ENCODE assay signal across 9 cellular contexts in genomic region chr3:15861163-15861562, GRCh38.
DNase-seq lines count a peak whose midpoint lies in the region; ATAC-seq, FAIRE-seq and TF ChIP-seq lines count a peak whose summit lies in the region.
"Had no signal": no experiment of that assay in that cellular context is flagged by ENCODE, and none has a peak within 500 bp of the region (broad histone marks: within the 10 kb centered on the region; RNA-seq: fewer than 3 reads in every experiment).

No MANE protein-coding gene starts in this region.

- no peaks in the 10 kb centered on the region for H3K27me3 Mint-ChIP-seq in Caco-2 (ENCODE audit: insufficient read depth, unreplicated experiment)
- H3K27me3 Mint-ChIP-seq in activated naive CD8-positive, alpha-beta T cell treated with anti-CD3 and anti-CD28 coated beads for 36 hours = no peaks in the 10 kb centered on the region

- H3K9me3 Mint-ChIP-seq in Caco-2 (ENCODE audit: unreplicated experiment) = peaks cover 9% of the 10 kb centered on the region
- peaks cover 5% of the 10 kb centered on the region for H3K9me3 Mint-ChIP-seq in activated naive CD8-positive, alpha-beta T cell treated with anti-CD3 and anti-CD28 coated beads for 36 hours

- H2BK20ac ChIP-seq in IMR-90 (ENCODE audit: low read depth, low read length) = no peak overlapping the region

- H3K9ac ChIP-seq in IMR-90 (ENCODE audit: low read depth, low read length) (no peak overlapping the region), mesendoderm (ENCODE audit: low read length) (no peak overlapping the region)

- H4K8ac ChIP-seq in IMR-90 (ENCODE audit: low read depth in 2 of 2, low read length in 2 of 2) (no peak overlapping the region; a peak in 1 of 4 replicates), mesendoderm (ENCODE audit: low read depth, low read length) (no peak overlapping the region)

- no peak overlapping the region for H2BK120ac ChIP-seq in IMR-90 (ENCODE audit: low read depth, low read length)
- no peak overlapping the region for H2BK120ac ChIP-seq in mesendoderm (ENCODE audit: low read depth, low read length)

- intact Hi-C loops in Caco-2 (cut with micrococcal nuclease; ENCODE audit: unreplicated experiment) (no loop called here), IMR-90 (cut with micrococcal nuclease) (loop anchor here (2.0 kb wide), 1 partner anchor 386 kb away; no protein-coding TSS in a partner anchor)

- H3K27me3 ChIP-seq in Caco-2 (replicated peaks; ENCODE audit: control insufficient read depth, insufficient read depth, low read length) (no peaks in the 10 kb centered on the region), IMR-90 (ENCODE audit: control insufficient read depth, insufficient read depth, low read length) (no peaks in the 10 kb centered on the region), mesendoderm (ENCODE audit: insufficient read depth, low read length, poor library complexity) (no peaks in the 10 kb centered on the region)

- H3K4me3 ChIP-seq in Caco-2 (ENCODE audit: low read depth, low read length) (peak overlapping the region; percentile 61), IMR-90 (ENCODE audit: insufficient read depth, low read depth, low read length) (no peak overlapping the region), mesendoderm (ENCODE audit: low read length) (no peak overlapping the region)

- no CpG with 5 or more reads among the region's 4 CpGs for WGBS in IMR-90 (ENCODE audit: extremely low coverage in 2 of 2, insufficient read length in 1 of 2), 2 experiments
- no CpG with 5 or more reads among the region's 4 CpGs for WGBS in mesendoderm (ENCODE audit: extremely low coverage, insufficient coverage, low lambda C conversion rate)

- CTCF ChIA-PET in Caco-2 (lab: Charles Lee) = no interaction called here
- CTCF ChIA-PET in IMR-90 (lab: Yijun Ruan, JAX) = no interaction called here

- H3K4me1 ChIP-seq in Caco-2 (peaks cover 13% of the 10 kb centered on the region; the same call in 1 of the 2 replicates), IMR-90 (ENCODE audit: control insufficient read depth, insufficient read depth, low read length) (no peaks in the 10 kb centered on the region), mesendoderm (ENCODE audit: control insufficient read depth, low read depth, low read length) (no peaks in the 10 kb centered on the region)

- H3K79me2 ChIP-seq in mesendoderm (ENCODE audit: control insufficient read depth, insufficient read depth, low read length) = peaks cover 13% of the 10 kb centered on the region

- no peak for TF ChIP-seq POLR2A in IMR-90 (IDR thresholded peaks at IDR 0.05; ENCODE audit: low read depth, low read length)

- FAIRE-seq in RCC 7860 (lab: Jason Lieb, UNC) = no peak

- H3K27ac ChIP-seq in IMR-90 (ENCODE audit: insufficient read depth, low read length) = no peak overlapping the region
- H3K27ac ChIP-seq in mesendoderm (ENCODE audit: low read depth, low read length) = no peak overlapping the region

- H3K79me1 ChIP-seq in IMR-90 (ENCODE audit: low read depth in 1 of 2, low read length in 2 of 2) (peaks cover 4 to 24% of the 10 kb centered on the region in 2 experiments; a peak in 2 of 4 replicates), mesendoderm (ENCODE audit: low read length) (peaks cover 3% of the 10 kb centered on the region)

- H3K18ac ChIP-seq in IMR-90 (ENCODE audit: low read depth, low read length) (no peak overlapping the region), mesendoderm (ENCODE audit: low read length) (no peak overlapping the region)

- ATAC-seq in IMR-90 (ENCODE audit: low read depth) (no peak), HG02588 (IDR thresholded peaks at IDR 0.05; ENCODE audit: unreplicated experiment) (no peak)

- H3K23ac ChIP-seq in IMR-90 (ENCODE audit: low read depth, low read length) (peak overlapping the region; percentile 24; the same call in 1 of the 2 replicates), mesendoderm (ENCODE audit: low read length) (no peak overlapping the region)

- no peak overlapping the region for H4K91ac ChIP-seq in IMR-90 (ENCODE audit: insufficient read depth, low read depth, low read length)

- H3K27ac Mint-ChIP-seq in Caco-2 (ENCODE audit: unreplicated experiment) = peak overlapping the region; percentile 35
- peak overlapping the region; percentile 85 for H3K27ac Mint-ChIP-seq in activated naive CD8-positive, alpha-beta T cell treated with anti-CD3 and anti-CD28 coated beads for 36 hours

- TSS peak; percentile 30 for BruUV-seq in Caco-2 (replicated peaks; lab: Mats Ljungman, UMichigan)
- no TSS peak for BruUV-seq in IMR-90 (replicated peaks; lab: Mats Ljungman, UMichigan)

- H2AK5ac ChIP-seq in IMR-90 (ENCODE audit: low read depth, low read length) (no peak overlapping the region), mesendoderm (ENCODE audit: low read length) (no peak overlapping the region)

- H3K56ac ChIP-seq in IMR-90 (ENCODE audit: extremely low read depth, insufficient read depth, low read length) = no peak overlapping the region
- no peak overlapping the region for H3K56ac ChIP-seq in mesendoderm (ENCODE audit: low read length)

- H2BK15ac ChIP-seq in IMR-90 (ENCODE audit: low read depth, low read length) = no peak overlapping the region
- no peak overlapping the region for H2BK15ac ChIP-seq in mesendoderm (replicated peaks; ENCODE audit: low read depth)

- TF ChIP-seq CTCF in Caco-2 (IDR thresholded peaks at IDR 0.05; ENCODE audit: insufficient read depth in 1 of 2, low read depth in 1 of 2, low read length in 1 of 2, severe bottlenecking in 1 of 2, unreplicated experiment in 1 of 2) (no peak), IMR-90 (conservative IDR thresholded peaks at IDR 0.05; ENCODE audit: low read depth, low read length) (no peak)

- no peaks in the 10 kb centered on the region for H3K4me1 Mint-ChIP-seq in Caco-2 (ENCODE audit: low read depth, unreplicated experiment)
- H3K4me1 Mint-ChIP-seq in activated naive CD8-positive, alpha-beta T cell treated with anti-CD3 and anti-CD28 coated beads for 36 hours = peaks cover 30% of the 10 kb centered on the region

- no peak overlapping the region for H2BK5ac ChIP-seq in IMR-90 (ENCODE audit: low read depth, low read length, poor library complexity, severe bottlenecking)
- H2BK5ac ChIP-seq in mesendoderm (ENCODE audit: low read length) = no peak overlapping the region

- TF ChIP-seq RAD21 in IMR-90 (IDR thresholded peaks at IDR 0.05; ENCODE audit: low read length) = no peak

- no peak overlapping the region for H2AFZ ChIP-seq in IMR-90 (replicated peaks; ENCODE audit: low read length, poor library complexity)

- H3K4me3 Mint-ChIP-seq in Caco-2 (ENCODE audit: unreplicated experiment) = peak overlapping the region; percentile 74
- peak overlapping the region; percentile 83 for H3K4me3 Mint-ChIP-seq in activated naive CD8-positive, alpha-beta T cell treated with anti-CD3 and anti-CD28 coated beads for 36 hours

- H2AK9ac ChIP-seq in IMR-90 (replicated peaks; ENCODE audit: low read depth, low read length, poor library complexity) = no peak overlapping the region

- no peaks in the 10 kb centered on the region for H3K9me1 ChIP-seq in IMR-90 (ENCODE audit: insufficient read depth, low read length)

- dilution Hi-C loops in IMR-90 (cut with HindIII; ENCODE audit: low sequenced_read_pairs, unreplicated experiment) = no loop called here

- H3K4ac ChIP-seq in IMR-90 (ENCODE audit: low read depth, low read length) (no peak overlapping the region), mesendoderm (ENCODE audit: low read depth, low read length) (no peak overlapping the region)

- H3K9me3 ChIP-seq in Caco-2 (no peaks in the 10 kb centered on the region), IMR-90 (ENCODE audit: control insufficient read depth, insufficient read depth, low read length) (no peaks in the 10 kb centered on the region)
- H3K9me3 ChIP-seq: left lung had no signal

- DNase-seq in Caco-2 = no peak
- no peak for DNase-seq in IMR-90
- DNase-seq in activated naive CD8-positive, alpha-beta T cell treated with anti-CD3 and anti-CD28 coated beads for 36 hours = no peak
- peak; percentile 69 for DNase-seq in mesendoderm
- no peak for DNase-seq in GF-D8 (lab: John Stamatoyannopoulos, UW)
- DNase-seq in RCC 7860 (ENCODE audit: low spot score) = no peak
- no peak for DNase-seq in DMS153 treated with DMSO at 0.1 percent for 48 hours (lab: John Stamatoyannopoulos, UW; ENCODE audit: unreplicated experiment)

- no peaks in the 10 kb centered on the region for H4K20me1 ChIP-seq in IMR-90 (ENCODE audit: insufficient read depth, low read length)

- H4K5ac ChIP-seq in IMR-90 (ENCODE audit: low read depth, low read length) = no peak overlapping the region
- H4K5ac ChIP-seq in mesendoderm (ENCODE audit: low read length) = no peak overlapping the region

- POLR2A ChIA-PET in Caco-2 (lab: Charles Lee) (no interaction called here), IMR-90 (lab: Charles Lee; ENCODE audit: unreplicated experiment) (no interaction called here)

- no peak overlapping the region for H3K14ac ChIP-seq in IMR-90 (replicated peaks; ENCODE audit: low read depth, low read length)

- in situ Hi-C loops in IMR-90 (cut with MboI; ENCODE audit: low sequenced_read_pairs) = no loop called here

- H3K36me3 ChIP-seq in Caco-2 (ENCODE audit: control insufficient read depth, insufficient read depth, low read length) (no peaks in the 10 kb centered on the region), IMR-90 (ENCODE audit: control insufficient read depth, insufficient read depth, low read length) (no peaks in the 10 kb centered on the region), mesendoderm (ENCODE audit: control insufficient read depth, insufficient read depth, low read length) (no peaks in the 10 kb centered on the region)
- H3K36me3 ChIP-seq: left lung had no signal

- H3K4me2 ChIP-seq in IMR-90 (ENCODE audit: low read depth, low read length) (no peak overlapping the region), mesendoderm (ENCODE audit: low read length) (no peak overlapping the region)

- H3K36me3 Mint-ChIP-seq in Caco-2 (ENCODE audit: insufficient read depth, unreplicated experiment) = peaks cover 12% of the 10 kb centered on the region
- H3K36me3 Mint-ChIP-seq in activated naive CD8-positive, alpha-beta T cell treated with anti-CD3 and anti-CD28 coated beads for 36 hours = peaks cover 16% of the 10 kb centered on the region

TF ChIP-seq in IMR-90, 13 proteins besides CTCF, POLR2A, EP300 and RAD21:
- TF ChIP-seq, protein P1, sequence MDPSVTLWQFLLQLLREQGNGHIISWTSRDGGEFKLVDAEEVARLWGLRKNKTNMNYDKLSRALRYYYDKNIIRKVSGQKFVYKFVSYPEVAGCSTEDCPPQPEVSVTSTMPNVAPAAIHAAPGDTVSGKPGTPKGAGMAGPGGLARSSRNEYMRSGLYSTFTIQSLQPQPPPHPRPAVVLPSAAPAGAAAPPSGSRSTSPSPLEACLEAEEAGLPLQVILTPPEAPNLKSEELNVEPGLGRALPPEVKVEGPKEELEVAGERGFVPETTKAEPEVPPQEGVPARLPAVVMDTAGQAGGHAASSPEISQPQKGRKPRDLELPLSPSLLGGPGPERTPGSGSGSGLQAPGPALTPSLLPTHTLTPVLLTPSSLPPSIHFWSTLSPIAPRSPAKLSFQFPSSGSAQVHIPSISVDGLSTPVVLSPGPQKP (IDR thresholded peaks at IDR 0.05; ENCODE audit: borderline replicate concordance, low read depth, low read length) = no peak
- TF ChIP-seq RFX5 (IDR thresholded peaks at IDR 0.05; ENCODE audit: low read depth, low read length) = no peak
- TF ChIP-seq MAFK (IDR thresholded peaks at IDR 0.05; ENCODE audit: low read depth, low read length) = no peak
- no peak for TF ChIP-seq MAZ (IDR thresholded peaks at IDR 0.05; ENCODE audit: borderline replicate concordance, low read depth, low read length)
